In the genomic region with DNA sequence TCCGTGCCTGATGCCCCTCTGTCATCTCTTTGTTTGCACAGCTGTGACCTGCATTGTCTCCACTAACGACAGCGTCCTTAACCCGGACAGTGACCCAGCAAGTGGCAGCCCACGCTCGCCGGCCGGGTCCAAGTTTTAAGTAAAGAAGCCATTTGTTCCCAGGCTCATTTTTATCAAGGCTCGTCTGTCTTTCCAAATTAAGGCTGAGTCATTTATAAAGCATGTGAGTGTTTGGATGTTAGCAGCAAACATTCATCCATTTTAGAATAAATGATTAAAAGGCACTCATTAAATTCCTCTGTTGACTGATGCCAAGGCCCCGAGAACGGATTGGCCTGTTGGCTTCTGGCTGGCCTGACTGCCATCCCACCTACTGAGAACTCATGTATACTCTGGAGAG, we compare ENCODE assay signal across 17 cellular contexts.
"Had no signal": no experiment of that assay in that cellular context is flagged by ENCODE, and none has a peak within 500 bp of the region (broad histone marks: within the 10 kb centered on the region; RNA-seq: fewer than 3 reads in every experiment).

No MANE protein-coding gene starts in this region.

- H3K27ac Mint-ChIP-seq: activated CD8-positive, alpha-beta T cell treated with anti-CD3 and anti-CD28 coated beads for 36 hours; activated naive CD4-positive, alpha-beta T cell treated with anti-CD3 and anti-CD28 coated beads for 36 hours; activated naive CD8-positive, alpha-beta T cell treated with anti-CD3 and anti-CD28 coated beads, Interleukin-2, amount 50 U/mL, for 24 hours; activated T-helper 2 cell treated with anti-CD3 and anti-CD28 coated beads, Interferon-gamma antibody, Interleukin-2, Interleukin-4, amounts not matched to agents 10 μg/mL and 5 μg/mL and 100 μg/mL, durations not matched to agents 14 hours and 24 hours and 36 hours; naive thymus-derived CD4-positive, alpha-beta T cell; T-cell; WTC11 had no signal

- H3K27me3 Mint-ChIP-seq: activated naive CD8-positive, alpha-beta T cell treated with anti-CD3 and anti-CD28 coated beads, Interleukin-2, amount 50 U/mL, for 24 hours had no signal

- H3K36me3 Mint-ChIP-seq: naive thymus-derived CD4-positive, alpha-beta T cell; T-cell had no signal

- H3K9me3 Mint-ChIP-seq: activated CD8-positive, alpha-beta T cell treated with anti-CD3 and anti-CD28 coated beads for 36 hours; activated naive CD4-positive, alpha-beta T cell treated with anti-CD3 and anti-CD28 coated beads for 36 hours; activated naive CD8-positive, alpha-beta T cell treated with anti-CD3 and anti-CD28 coated beads, Interleukin-2, amount 50 U/mL, for 24 hours; activated T-helper 2 cell treated with anti-CD3 and anti-CD28 coated beads, Interferon-gamma antibody, Interleukin-2, Interleukin-4, amounts not matched to agents 10 μg/mL and 5 μg/mL and 100 μg/mL, durations not matched to agents 14 hours and 24 hours and 36 hours; naive thymus-derived CD4-positive, alpha-beta T cell; T-cell had no signal

- H3K4me3 Mint-ChIP-seq: activated CD8-positive, alpha-beta T cell treated with anti-CD3 and anti-CD28 coated beads for 36 hours; activated naive CD4-positive, alpha-beta T cell treated with anti-CD3 and anti-CD28 coated beads for 36 hours; activated naive CD8-positive, alpha-beta T cell treated with anti-CD3 and anti-CD28 coated beads, Interleukin-2, amount 50 U/mL, for 24 hours; naive thymus-derived CD4-positive, alpha-beta T cell; T-cell; WTC11 had no signal

- H3K4me1 Mint-ChIP-seq: WTC11 had no signal

- DNase-seq: activated CD4-positive, alpha-beta T cell treated with anti-CD3 and anti-CD28 coated beads for 4 hours; activated CD8-positive, alpha-beta T cell treated with anti-CD3 and anti-CD28 coated beads for 36 hours; activated naive CD4-positive, alpha-beta T cell treated with anti-CD3 and anti-CD28 coated beads for 36 hours; activated naive CD8-positive, alpha-beta T cell treated with anti-CD3 and anti-CD28 coated beads, Interleukin-2, amount 50 U/mL, for 24 hours; activated T-cell treated with anti-CD3 and anti-CD28 coated beads, Interleukin-2, amount 50 U/mL, for 1 hour; foreskin keratinocyte; glutamatergic neuron; left ventricle myocardium inferior; mammary epithelial cell; naive thymus-derived CD4-positive, alpha-beta T cell; stimulated activated CD4-positive, alpha-beta T cell treated with anti-CD3 and anti-CD28 coated beads, Interleukin-12 subunit alpha, Interleukin-12 subunit beta, amount 100 ng/mL, for 4 hours; stimulated activated CD4-positive, alpha-beta T cell treated with anti-CD3 and anti-CD28 coated beads, Interleukin-2, amount 100 ng/mL, for 24 hours; stimulated activated naive CD8-positive, alpha-beta T cell treated with anti-CD3 and anti-CD28 coated beads, Interleukin-15, Interleukin-2, amounts not matched to agents 100 U/mL and 50 U/mL, for 24 hours; T-cell; trophoblast cell had no signal
